In genomic region chr13:51646041-51646670, GRCh38 we compare ENCODE assay signal across 11 cellular contexts.
A peak's percentile ranks its signal among the peaks of the same experiment; 100 is the strongest.
DNase-seq lines count a peak whose midpoint lies in the region; ATAC-seq and TF ChIP-seq lines count a peak whose summit lies in the region.
"Had no signal": no experiment of that assay in that cellular context is flagged by ENCODE, and none has a peak within 500 bp of the region (broad histone marks: within the 10 kb centered on the region; RNA-seq: fewer than 3 reads in every experiment).

No MANE protein-coding gene starts in this region.

- H3K9me3 ChIP-seq in lower lobe of right lung (no peaks in the 10 kb centered on the region), thymus (ENCODE audit: control insufficient read depth) (no peaks in the 10 kb centered on the region)
- H3K9me3 ChIP-seq: heart right ventricle, SJCRH30 had no signal

- H3K9me3 Mint-ChIP-seq in activated naive CD8-positive, alpha-beta T cell treated with anti-CD3 and anti-CD28 coated beads, Interleukin-2, amount 50 U/mL, for 24 hours, result peaks cover 2% of the 10 kb centered on the region

- WGBS in thymus, result 93% methylated on average over 10 of the region's 10 CpGs

- H3K4me3 Mint-ChIP-seq in activated naive CD8-positive, alpha-beta T cell treated with anti-CD3 and anti-CD28 coated beads, Interleukin-2, amount 50 U/mL, for 24 hours, result no peak overlapping the region

- H3K27ac Mint-ChIP-seq in activated naive CD8-positive, alpha-beta T cell treated with anti-CD3 and anti-CD28 coated beads, Interleukin-2, amount 50 U/mL, for 24 hours, result peak overlapping the region; percentile 81

- ATAC-seq in activated naive CD8-positive, alpha-beta T cell treated with anti-CD3 and anti-CD28 coated beads, Interleukin-2, amount 50 U/mL, for 24 hours, result no peak
- ATAC-seq in lower lobe of right lung (peak in 1 of 2 donors; percentile 6), GM18873 (IDR thresholded peaks at IDR 0.05; ENCODE audit: low FRiP score, unreplicated experiment) (no peak)

- H3K27me3 Mint-ChIP-seq in activated naive CD8-positive, alpha-beta T cell treated with anti-CD3 and anti-CD28 coated beads, Interleukin-2, amount 50 U/mL, for 24 hours, result no peaks in the 10 kb centered on the region

- H3K36me3 ChIP-seq in lower lobe of right lung (no peaks in the 10 kb centered on the region), thymus (ENCODE audit: control insufficient read depth, insufficient read depth) (peaks cover 5% of the 10 kb centered on the region)
- H3K36me3 ChIP-seq: heart right ventricle, SJCRH30 had no signal

- H3K4me3 ChIP-seq in lower lobe of right lung (no peak overlapping the region), thymus (ENCODE audit: low read length) (no peak overlapping the region)
- H3K4me3 ChIP-seq: heart right ventricle, SJCRH30 had no signal

- peaks cover 2% of the 10 kb centered on the region for H3K36me3 Mint-ChIP-seq in activated naive CD8-positive, alpha-beta T cell treated with anti-CD3 and anti-CD28 coated beads, Interleukin-2, amount 50 U/mL, for 24 hours (ENCODE audit: low read depth)

- H3K27ac ChIP-seq in lower lobe of right lung, result peak overlapping the region; percentile 47
- peak overlapping the region; percentile 31 for H3K27ac ChIP-seq in thymus (ENCODE audit: low read depth)
- H3K27ac ChIP-seq: SJCRH30 had no signal

- DNase-seq in activated naive CD4-positive, alpha-beta T cell treated with Interleukin-2 at 50 U/mL for 16 hours, result peak; percentile 14
- DNase-seq in activated naive CD4-positive, alpha-beta T cell treated with anti-CD3 and anti-CD28 coated beads, Interleukin-2, amount 50 U/mL, for 16 hours, result no peak
- no peak for DNase-seq in activated naive CD8-positive, alpha-beta T cell treated with anti-CD3 and anti-CD28 coated beads, Interleukin-2, amount 50 U/mL, for 24 hours
- DNase-seq in lower lobe of right lung, result no peak
- DNase-seq in NCI-H510A treated with DMSO at 0.1 percent for 48 hours (lab: John Stamatoyannopoulos, UW), result no peak
- DNase-seq in hepatic stellate cell (ENCODE audit: low spot score), result no peak
- DNase-seq: heart right ventricle; SJCRH30; stimulated activated CD4-positive, alpha-beta T cell treated with anti-CD3 and anti-CD28 coated beads, Interleukin-4, amount 100 ng/mL, for 1 hour had no signal

- intact Hi-C loops in lower lobe of right lung (cut with DNase I), result no loop called here

- no peak for TF ChIP-seq CTCF in lower lobe of right lung (IDR thresholded peaks at IDR 0.05)

- peaks cover 36% of the 10 kb centered on the region for H3K4me1 ChIP-seq in lower lobe of right lung
- H3K4me1 ChIP-seq in thymus (ENCODE audit: control insufficient read depth, insufficient read depth, low read length), result peaks cover 12% of the 10 kb centered on the region

- H3K27me3 ChIP-seq in lower lobe of right lung (ENCODE audit: low read depth) (no peaks in the 10 kb centered on the region), thymus (ENCODE audit: control insufficient read depth, insufficient read depth) (no peaks in the 10 kb centered on the region)
- H3K27me3 ChIP-seq: heart right ventricle, SJCRH30 had no signal

- peaks cover 44% of the 10 kb centered on the region for H3K4me1 Mint-ChIP-seq in activated naive CD8-positive, alpha-beta T cell treated with anti-CD3 and anti-CD28 coated beads, Interleukin-2, amount 50 U/mL, for 24 hours
